Comparison of ENCODE assay signal across 8 cellular contexts in genomic region chr15:31392761-31393401, GRCh38.
A peak's percentile ranks its signal among the peaks of the same experiment; 100 is the strongest.
DNase-seq lines count a peak whose midpoint lies in the region; ATAC-seq and TF ChIP-seq lines count a peak whose summit lies in the region.

No MANE protein-coding gene starts in this region.

- no peak for TF ChIP-seq CTCF in GM12864 (IDR thresholded peaks at IDR 0.05; ENCODE audit: low read depth, low read length, missing control alignments)
- TF ChIP-seq CTCF in RWPE1 (conservative IDR thresholded peaks at IDR 0.05; ENCODE audit: low read depth) = no peak
- TF ChIP-seq CTCF in fibroblast of lung (conservative IDR thresholded peaks at IDR 0.05 in 1 of 2, IDR thresholded peaks at IDR 0.05 in 1 of 2; ENCODE audit: low read depth in 1 of 2, low read length in 2 of 2) = no peak

- POLR2A ChIA-PET in RWPE1 (lab: Yijun Ruan, JAX; ENCODE audit: low non-redundant PET) = no interaction called here

- peak overlapping the region; percentile 85 for H3K4me2 ChIP-seq in fibroblast of lung (ENCODE audit: extremely low read depth, insufficient read depth, low read length)

- peaks cover 15% of the 10 kb centered on the region for H3K4me1 ChIP-seq in fibroblast of lung (ENCODE audit: control insufficient read depth, extremely low read depth, insufficient read depth, low read length)

- H3K79me2 ChIP-seq in fibroblast of lung (ENCODE audit: control insufficient read depth, insufficient read depth, low read length) = no peaks in the 10 kb centered on the region

- ATAC-seq in GM21825 (IDR thresholded peaks at IDR 0.05; ENCODE audit: unreplicated experiment) = peak; percentile 17

- peak overlapping the region; percentile 49 for H2AFZ ChIP-seq in fibroblast of lung (ENCODE audit: low read length)

- no peak overlapping the region for H3K9ac ChIP-seq in fibroblast of lung (ENCODE audit: insufficient read depth, low read length)

- intact Hi-C loops in posterior cingulate gyrus (cut with DNase I) = no loop called here

- peak overlapping the region; percentile 82 for H3K4me3 ChIP-seq in GM12864 (ENCODE audit: low read depth, low read length)
- peak overlapping the region; percentile 41 to 73 (median 66) for H3K4me3 ChIP-seq in fibroblast of lung (replicated peaks in 1 of 4; ENCODE audit: control extremely low read depth in 1 of 4, insufficient read depth in 1 of 4, low read depth in 3 of 4, low read length in 4 of 4)

- no peaks in the 10 kb centered on the region for H3K36me3 ChIP-seq in fibroblast of lung (ENCODE audit: control insufficient read depth, insufficient read depth, low read length)

- H3K9me3 ChIP-seq in fibroblast of lung (ENCODE audit: control insufficient read depth, insufficient read depth, low read depth, low read length) = no peaks in the 10 kb centered on the region

- no peaks in the 10 kb centered on the region for H4K20me1 ChIP-seq in fibroblast of lung (ENCODE audit: control insufficient read depth, extremely low read depth, insufficient read depth, low read length)

- H3K27me3 ChIP-seq in fibroblast of lung (ENCODE audit: control insufficient read depth, insufficient read depth, low read length) = no peaks in the 10 kb centered on the region

- H3K27ac ChIP-seq in RWPE1 (peak overlapping the region; percentile 80), fibroblast of lung (ENCODE audit: insufficient read depth, low read length) (no peak overlapping the region)

- DNase-seq in GM12864 (ENCODE audit: low read depth) (no peak), RWPE1 (ENCODE audit: low spot score) (no peak), fibroblast of lung (ENCODE audit: low read depth in 2 of 2) (no peak), posterior cingulate gyrus (peak in 6 of 10 donors; percentile 27 to 89 (median 62)), H4 (ENCODE audit: low spot score) (no peak), NCI-H82 treated with DMSO at 0.1 percent for 48 hours (lab: John Stamatoyannopoulos, UW; ENCODE audit: unreplicated experiment) (no peak)
- no peak for DNase-seq in stimulated activated CD8-positive, alpha-beta memory T cell treated with anti-CD3 and anti-CD28 coated beads, Interleukin-4, amount 100 ng/mL, for 48 hours

- CTCF ChIA-PET in RWPE1 (lab: Yijun Ruan, JAX) = no interaction called here

Comparison
In these comparisons a context has a peak if more than half of its experiments do, and no peak if none do; other contexts are left out.
1. DNase-seq: peak in posterior cingulate gyrus (6 of 10); none in GM12864 (single experiment), RWPE1 (single experiment), fibroblast of lung (0 of 2), H4 (single experiment), stimulated activated CD8-positive, alpha-beta memory T cell treated with anti-CD3 and anti-CD28 coated beads, Interleukin-4, amount 100 ng/mL, for 48 hours (single experiment) and NCI-H82 treated with DMSO at 0.1 percent for 48 hours (single experiment).